ENCODE assay signal across 20 cellular contexts in the genomic region with DNA sequence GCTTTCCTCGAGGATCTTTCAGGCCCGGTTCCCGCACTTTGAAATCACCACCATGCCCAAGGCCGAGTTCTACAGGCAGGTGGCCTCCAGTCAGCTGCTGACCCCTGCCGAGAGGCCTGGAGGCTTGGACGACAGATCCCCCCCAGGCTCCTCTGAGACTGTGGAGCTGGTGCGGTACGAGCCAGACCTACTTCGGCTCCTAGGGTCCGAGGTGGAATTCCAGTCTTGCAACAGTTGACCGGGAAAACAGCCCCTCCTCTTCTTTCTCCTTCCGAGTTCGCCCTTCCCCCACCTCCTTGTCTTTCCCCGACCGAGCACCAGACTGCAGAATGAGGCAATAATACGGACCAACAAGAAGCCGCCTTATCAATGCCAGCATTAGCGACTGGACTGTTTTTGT. TPM values are rescaled to one million over a fixed set of nuclear protein-coding genes. Genes with fewer than 3 reads are reported as not detected.
DNase-seq lines count a peak whose midpoint lies in the region; ATAC-seq, FAIRE-seq and TF ChIP-seq lines count a peak whose summit lies in the region.
"Had no signal": no experiment of that assay in that cellular context is flagged by ENCODE, and none has a peak within 500 bp of the region (broad histone marks: within the 10 kb centered on the region; RNA-seq: fewer than 3 reads in every experiment).

No MANE protein-coding gene starts in this region.

- POLR2A ChIA-PET in endothelial cell of umbilical vein (lab: Charles Lee), result no interaction called here

- H3K27me3 ChIP-seq in BLaER1 treated with 17β-estradiol and CSF1 and Interleukin-3, amounts not matched to agents 10 nM and 100 nM, result peaks cover 72 to 90% (median 82%) of the 10 kb centered on the region in 11 experiments
- no peaks in the 10 kb centered on the region for H3K27me3 ChIP-seq in SJCRH30
- no peaks in the 10 kb centered on the region for H3K27me3 ChIP-seq in endothelial cell of umbilical vein (ENCODE audit: control insufficient read depth in 2 of 2, insufficient read depth in 2 of 2, low read length in 2 of 2)
- no peaks in the 10 kb centered on the region for H3K27me3 ChIP-seq in mesendoderm (ENCODE audit: insufficient read depth, low read length, poor library complexity)

- no peak overlapping the region for H2AFZ ChIP-seq in endothelial cell of umbilical vein (ENCODE audit: low read depth, low read length)

- CTCF ChIA-PET in endothelial cell of umbilical vein (lab: Charles Lee), result interaction anchor here (2.7 kb wide), 1 partner anchor 130 kb away, joined by 7 read pairs; no protein-coding TSS in a partner anchor

- DNase-seq in SJCRH30 (peak in 1 of 2 experiments; percentile 10), endothelial cell of umbilical vein (ENCODE audit: low read depth, low spot score) (no peak), mesendoderm (peak; percentile 55), NCI-H146 (lab: John Stamatoyannopoulos, UW) (no peak)
- DNase-seq in activated CD4-positive, alpha-beta T cell treated with anti-CD3 and anti-CD28 coated beads for 1 hour, result no peak
- DNase-seq: 8988T; Calu3; CD8-positive, alpha-beta memory T cell; GDM1; KG1; NCI-H1092 treated with DMSO at 0.1 percent for 48 hours; NCI-H1436 treated with DMSO at 0.1 percent for 48 hours; NCI-H2029 treated with DMSO at 0.1 percent for 48 hours; NCI-H510A treated with DMSO at 0.1 percent for 48 hours; NCI-H748 treated with DMSO at 0.1 percent for 48 hours had no signal

- WGBS in mesendoderm (ENCODE audit: extremely low coverage, insufficient coverage, low lambda C conversion rate), result no CpG with 5 or more reads among the region's 18 CpGs

- H3K9ac ChIP-seq in BLaER1 treated with 17β-estradiol and CSF1 and Interleukin-3, amounts not matched to agents 10 nM and 100 nM, result no peak overlapping the region
- no peak overlapping the region for H3K9ac ChIP-seq in endothelial cell of umbilical vein (replicated peaks; ENCODE audit: extremely low read depth, insufficient read depth, low read length)
- no peak overlapping the region for H3K9ac ChIP-seq in mesendoderm (ENCODE audit: low read length)

- dilution Hi-C loops in endothelial cell of umbilical vein (cut with MboI; ENCODE audit: extremely low pct_ligation_motif_present, low sequenced_read_pairs), result no loop called here

- no peak overlapping the region for H2BK5ac ChIP-seq in mesendoderm (ENCODE audit: low read length)

- no peak overlapping the region for H3K4ac ChIP-seq in mesendoderm (ENCODE audit: low read depth, low read length)

- H3K36me3 ChIP-seq in BLaER1 treated with 17β-estradiol and CSF1 and Interleukin-3, amounts not matched to agents 10 nM and 100 nM, result peaks cover 19 to 54% (median 29%) of the 10 kb centered on the region in 11 experiments; a peak in 21 of 22 replicates
- H3K36me3 ChIP-seq in SJCRH30 (peaks cover 6% of the 10 kb centered on the region; the same call in 1 of the 2 replicates), endothelial cell of umbilical vein (ENCODE audit: control insufficient read depth in 2 of 2, extremely low read depth in 1 of 2, insufficient read depth in 2 of 2, low read length in 2 of 2) (peaks cover 4 to 9% of the 10 kb centered on the region in 2 experiments), mesendoderm (ENCODE audit: control insufficient read depth, insufficient read depth, low read length) (no peaks in the 10 kb centered on the region)

- H4K20me1 ChIP-seq in BLaER1 treated with 17β-estradiol and CSF1 and Interleukin-3, amounts not matched to agents 10 nM and 100 nM, result peaks cover 0 to 57% (median 16%) of the 10 kb centered on the region in 11 experiments; a peak in 14 of 22 replicates
- H4K20me1 ChIP-seq in endothelial cell of umbilical vein (replicated peaks; ENCODE audit: control insufficient read depth, extremely low read depth, insufficient read depth, low read length), result no peaks in the 10 kb centered on the region

- H3K27ac ChIP-seq in BLaER1 treated with 17β-estradiol and CSF1 and Interleukin-3, amounts not matched to agents 10 nM and 100 nM, result peak overlapping the region in 1 of 11 experiments; percentile 21; a peak in 1 of 22 replicates
- H3K27ac ChIP-seq in SJCRH30 (peak overlapping the region; percentile 76), endothelial cell of umbilical vein (ENCODE audit: insufficient read depth, low read depth, low read length) (no peak overlapping the region), mesendoderm (ENCODE audit: low read depth, low read length) (no peak overlapping the region)
- H3K27ac ChIP-seq: C4-2B had no signal

- H3K56ac ChIP-seq in mesendoderm (ENCODE audit: low read length), result no peak overlapping the region

- no peak overlapping the region for H2BK120ac ChIP-seq in mesendoderm (ENCODE audit: low read depth, low read length)

- no peaks in the 10 kb centered on the region for H3K79me2 ChIP-seq in endothelial cell of umbilical vein (ENCODE audit: control insufficient read depth, insufficient read depth, low read length)
- H3K79me2 ChIP-seq in mesendoderm (ENCODE audit: control insufficient read depth, insufficient read depth, low read length), result no peaks in the 10 kb centered on the region

- no peak overlapping the region for H4K5ac ChIP-seq in mesendoderm (ENCODE audit: low read length)

- H3K18ac ChIP-seq in mesendoderm (ENCODE audit: low read length), result no peak overlapping the region

- no peak overlapping the region for H4K8ac ChIP-seq in mesendoderm (ENCODE audit: low read depth, low read length)

- H3K4me1 ChIP-seq in BLaER1 treated with 17β-estradiol and CSF1 and Interleukin-3, amounts not matched to agents 10 nM and 100 nM, result peaks cover 19 to 66% (median 53%) of the 10 kb centered on the region in 10 experiments; a peak in 19 of 20 replicates
- peaks cover 31% of the 10 kb centered on the region; the same call in 1 of the 2 replicates for H3K4me1 ChIP-seq in SJCRH30
- peaks cover 6% of the 10 kb centered on the region for H3K4me1 ChIP-seq in endothelial cell of umbilical vein (ENCODE audit: control insufficient read depth, extremely low read depth, insufficient read depth, low read length)
- no peaks in the 10 kb centered on the region for H3K4me1 ChIP-seq in mesendoderm (ENCODE audit: control insufficient read depth, low read depth, low read length)

- no peak for TF ChIP-seq CTCF in endothelial cell of umbilical vein (IDR thresholded peaks at IDR 0.05; ENCODE audit: extremely low read depth in 1 of 2, insufficient read depth in 1 of 2, low read depth in 1 of 2, low read length in 2 of 2)

- peak; percentile 35 for FAIRE-seq in endothelial cell of umbilical vein (lab: Jason Lieb, UNC)
- FAIRE-seq: GM18507 had no signal

- H2BK15ac ChIP-seq in mesendoderm (replicated peaks; ENCODE audit: low read depth), result no peak overlapping the region

- H3K23ac ChIP-seq in mesendoderm (ENCODE audit: low read length), result no peak overlapping the region

- H2AK5ac ChIP-seq in mesendoderm (ENCODE audit: low read length), result no peak overlapping the region

- no peaks in the 10 kb centered on the region for H3K79me1 ChIP-seq in mesendoderm (ENCODE audit: low read length)

- H3K4me3 ChIP-seq in BLaER1 treated with 17β-estradiol and CSF1 and Interleukin-3, amounts not matched to agents 10 nM and 100 nM, result no peak overlapping the region
- H3K4me3 ChIP-seq in SJCRH30, result no peak overlapping the region
- no peak overlapping the region for H3K4me3 ChIP-seq in endothelial cell of umbilical vein (replicated peaks in 1 of 3; ENCODE audit: insufficient read depth in 1 of 3, low read depth in 1 of 3, low read length in 3 of 3)
- no peak overlapping the region for H3K4me3 ChIP-seq in mesendoderm (ENCODE audit: low read length)

- BruUV-seq in endothelial cell of umbilical vein (replicated peaks; lab: Mats Ljungman, UMichigan), result no TSS peak

- TF ChIP-seq POLR2A in endothelial cell of umbilical vein (IDR thresholded peaks at IDR 0.05; ENCODE audit: low read depth, low read length), result no peak

- intact Hi-C loops in endothelial cell of umbilical vein (cut with micrococcal nuclease), result no loop called here

- H3K4me2 ChIP-seq in BLaER1 treated with 17β-estradiol and CSF1 and Interleukin-3, amounts not matched to agents 10 nM and 100 nM, result peak overlapping the region in 9 of 11 experiments; percentile 24 to 70 (median 51); a peak in 17 of 22 replicates
- H3K4me2 ChIP-seq in endothelial cell of umbilical vein (ENCODE audit: insufficient read depth, low read length) (no peak overlapping the region), mesendoderm (ENCODE audit: low read length) (no peak overlapping the region)

- no peaks in the 10 kb centered on the region for H3K9me1 ChIP-seq in endothelial cell of umbilical vein (replicated peaks; ENCODE audit: control insufficient read depth, extremely low read depth, insufficient read depth, low read length)

- ATAC-seq in GM21447 (IDR thresholded peaks at IDR 0.05; ENCODE audit: unreplicated experiment) (no peak), GM21381 (IDR thresholded peaks at IDR 0.05; ENCODE audit: unreplicated experiment) (no peak)

- H3K9me3 ChIP-seq in BLaER1 treated with 17β-estradiol and CSF1 and Interleukin-3, amounts not matched to agents 10 nM and 100 nM (replicated peaks in 1 of 11), result peaks cover 0 to 9% (median 0%) of the 10 kb centered on the region in 11 experiments; a peak in 3 of 22 replicates
- no peaks in the 10 kb centered on the region for H3K9me3 ChIP-seq in SJCRH30 (replicated peaks)
- no peaks in the 10 kb centered on the region for H3K9me3 ChIP-seq in endothelial cell of umbilical vein (replicated peaks; ENCODE audit: control insufficient read depth, insufficient read depth, low read length)

TF ChIP-seq in endothelial cell of umbilical vein, 7 proteins besides CTCF, POLR2A, EP300 and RAD21 (continues in another document):
- no peak for TF ChIP-seq EZH2 (IDR thresholded peaks at IDR 0.05; ENCODE audit: borderline replicate concordance, low read depth, low read length, severe bottlenecking)
- TF ChIP-seq, protein P1, sequence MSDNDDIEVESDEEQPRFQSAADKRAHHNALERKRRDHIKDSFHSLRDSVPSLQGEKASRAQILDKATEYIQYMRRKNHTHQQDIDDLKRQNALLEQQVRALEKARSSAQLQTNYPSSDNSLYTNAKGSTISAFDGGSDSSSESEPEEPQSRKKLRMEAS (IDR thresholded peaks at IDR 0.05; ENCODE audit: insufficient read depth, insufficient read length), result no peak
- TF ChIP-seq JUN (IDR thresholded peaks at IDR 0.05; ENCODE audit: borderline replicate concordance, insufficient read depth, insufficient read length, low read depth), result no peak
- TF ChIP-seq GATA2 (IDR thresholded peaks at IDR 0.05; ENCODE audit: insufficient read depth, insufficient read length, low read depth, low read length), result no peak

RNA-seq across cellular contexts. Expression of a gene that starts 54.4 kb away (rescaled TPM):
- 5.3 and 5.5 TPM in 2 replicates for total RNA-seq in SJCRH30 (2014; rRNA removed; shearing (Covaris generic))
- 32.9 and 33.4 TPM in 2 replicates for total RNA-seq in endothelial cell of umbilical vein
- 31.6 and 31.9 TPM in 2 replicates for polyA plus RNA-seq in endothelial cell of umbilical vein
- polyA plus RNA-seq in endothelial cell of umbilical vein (2011; cell fraction: cytosol; rRNA removed), result 28.5 and 29.1 TPM in 2 replicates
- 26.4 and 28.7 TPM in 2 replicates for polyA plus RNA-seq in endothelial cell of umbilical vein (2011; cell fraction: nucleus; rRNA removed)
- polyA plus RNA-seq in endothelial cell of umbilical vein (2012), result 30.7 and 30.8 TPM in 2 replicates
- 58.5 and 62.5 TPM in 2 replicates for polyA minus RNA-seq in endothelial cell of umbilical vein
- 26.4 TPM for polyA minus RNA-seq in endothelial cell of umbilical vein (2011; cell fraction: cytosol; rRNA and poly(A)+ RNA removed)
- 12.4 and 14.0 TPM in 2 replicates for polyA minus RNA-seq in endothelial cell of umbilical vein (2011; cell fraction: nucleus; rRNA and poly(A)+ RNA removed)
- 1.9 TPM for polyA plus RNA-seq in mesendoderm (2013, experiment 1 of 2)
- polyA plus RNA-seq in mesendoderm (2013, experiment 2 of 2), result 1.8 TPM

Comparison
In these comparisons a context has a peak if more than half of its experiments do, and no peak if none do; other contexts are left out.
1. H3K4me2 ChIP-seq: peak in BLaER1 treated with 17β-estradiol and CSF1 and Interleukin-3, amounts not matched to agents 10 nM and 100 nM (9 of 11); none in endothelial cell of umbilical vein (single experiment) and mesendoderm (single experiment).